8 cellular contexts compared by ENCODE assay signal in the genomic region with DNA sequence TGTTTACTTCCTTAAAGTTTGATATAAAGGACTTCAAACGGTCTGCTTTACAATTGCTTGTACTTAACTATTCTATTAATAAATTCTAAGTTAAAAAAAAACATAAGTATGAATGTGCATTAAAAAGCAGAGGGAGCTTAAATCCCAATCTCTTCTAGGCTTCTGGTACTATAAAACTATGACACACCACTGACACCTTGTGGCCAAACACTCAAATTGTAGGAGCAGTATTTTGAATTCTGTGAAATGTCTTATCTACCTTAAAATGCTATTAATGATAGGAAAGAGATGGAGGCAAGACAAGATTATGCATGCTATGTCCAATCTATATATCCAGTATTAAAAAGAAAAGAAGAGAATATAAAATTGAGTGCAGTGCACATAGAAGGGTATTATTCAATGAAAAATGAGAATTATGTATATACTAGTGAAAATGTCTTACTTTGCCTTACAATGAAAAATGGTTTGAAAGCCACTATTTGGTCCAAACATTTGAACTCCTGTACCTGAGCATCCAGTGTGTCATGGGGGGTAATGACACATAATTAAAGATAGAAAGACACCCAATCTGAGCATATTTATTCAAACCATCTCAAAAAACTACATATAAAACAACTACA.
A peak's percentile ranks its signal among the peaks of the same experiment; 100 is the strongest.
DNase-seq lines count a peak whose midpoint lies in the region; ATAC-seq, FAIRE-seq and TF ChIP-seq lines count a peak whose summit lies in the region.

No MANE protein-coding gene starts in this region.

- H3K9me3 ChIP-seq in cardiac muscle cell (ENCODE audit: low read depth), result no peaks in the 10 kb centered on the region
- H3K9me3 ChIP-seq in vagina, result no peaks in the 10 kb centered on the region

- H3K36me3 ChIP-seq in cardiac muscle cell (peaks cover 5% of the 10 kb centered on the region), vagina (peaks cover 0 to 15% of the 10 kb centered on the region in 2 donors)

- intact Hi-C loops in left cardiac atrium (cut with DNase I), result no loop called here
- intact Hi-C loops in vagina (cut with DNase I), result no loop called here

- no peak overlapping the region for H3K4me3 ChIP-seq in cardiac muscle cell
- no peak overlapping the region for H3K4me3 ChIP-seq in vagina

- TF ChIP-seq CTCF in cardiac muscle cell (IDR thresholded peaks at IDR 0.05; ENCODE audit: low read depth, low read length), result peak; percentile 54
- no peak for TF ChIP-seq CTCF in vagina (IDR thresholded peaks at IDR 0.05)

- DNase-seq in cardiac muscle cell (ENCODE audit: low read depth in 1 of 2, low spot score in 1 of 2), result peak; percentile 48 to 70
- no peak for DNase-seq in left cardiac atrium
- peak; percentile 44 for DNase-seq in NCI-H1694 treated with DMSO at 0.1 percent for 48 hours (lab: John Stamatoyannopoulos, UW)
- peak; percentile 63 for DNase-seq in fibroblast of peridontal ligament (ENCODE audit: extremely low read depth)
- DNase-seq in renal cortical epithelial cell (ENCODE audit: low read depth), result peak; percentile 52
- DNase-seq in NCI-H1930 (lab: John Stamatoyannopoulos, UW), result no peak
- DNase-seq in vagina (ENCODE audit: extremely low spot score in 2 of 2), result no peak

- no peak for ATAC-seq in left cardiac atrium

- H3K27ac ChIP-seq in cardiac muscle cell (no peak overlapping the region), vagina (no peak overlapping the region)

- peak; percentile 96 for FAIRE-seq in TTC549 (lab: Jason Lieb, UNC)

- no peaks in the 10 kb centered on the region for H3K27me3 ChIP-seq in cardiac muscle cell
- H3K27me3 ChIP-seq in vagina, result no peaks in the 10 kb centered on the region

- no peaks in the 10 kb centered on the region for H3K4me1 ChIP-seq in cardiac muscle cell (ENCODE audit: low read depth)
- no peaks in the 10 kb centered on the region for H3K4me1 ChIP-seq in vagina

- TF ChIP-seq POLR2A in vagina (IDR thresholded peaks at IDR 0.05), result no peak

Comparison
In these comparisons a context has a peak if more than half of its experiments do, and no peak if none do; other contexts are left out.
1. DNase-seq: peak in cardiac muscle cell (2 of 2), NCI-H1694 treated with DMSO at 0.1 percent for 48 hours (single experiment), fibroblast of peridontal ligament (single experiment) and renal cortical epithelial cell (single experiment); none in left cardiac atrium (single experiment), NCI-H1930 (0 of 2) and vagina (0 of 2).